7 cellular contexts compared by ENCODE assay signal in the genomic region with DNA sequence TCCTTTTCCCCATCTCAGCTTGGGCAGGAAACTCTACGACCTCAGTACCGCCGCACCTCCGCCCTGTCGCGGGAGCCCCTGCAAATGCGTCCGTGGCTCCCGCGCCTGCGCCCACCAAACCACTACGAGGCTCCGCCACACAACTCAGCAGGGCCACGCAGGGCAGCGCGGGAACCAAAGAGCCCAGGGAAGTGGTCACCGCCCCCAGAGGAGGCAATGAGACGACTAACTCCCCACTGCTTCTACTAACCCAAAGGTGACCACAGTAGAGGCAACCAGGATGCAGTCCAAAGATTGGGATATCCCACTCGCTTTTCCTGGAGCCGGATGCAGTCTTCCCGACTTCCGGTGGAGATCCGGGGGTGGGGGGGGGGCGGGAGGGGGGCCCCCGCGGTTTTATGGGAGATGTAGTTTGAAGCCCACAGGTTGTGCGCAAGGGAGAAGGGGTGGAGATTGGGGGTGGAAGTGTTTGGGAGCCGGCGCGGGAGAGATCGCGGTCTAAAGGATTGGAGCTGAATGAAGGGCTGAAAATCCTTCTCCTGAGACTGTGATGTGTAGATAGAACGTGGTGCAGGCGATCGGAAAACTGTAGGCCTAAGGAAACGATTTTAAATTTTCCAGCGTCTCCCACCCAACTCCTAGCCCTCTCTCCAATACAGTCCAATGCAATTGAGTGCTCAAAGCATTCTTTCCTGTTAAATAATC. TPM values are rescaled to one million over a fixed set of nuclear protein-coding genes. Genes with fewer than 3 reads are reported as not detected.
DNase-seq lines count a peak whose midpoint lies in the region; ATAC-seq, FAIRE-seq and TF ChIP-seq lines count a peak whose summit lies in the region.

A gene (minus strand): TSS at position 337 of the 705 bp plus-strand sequence. CDS start 2,541 bp downstream, outside the sequence.

- H3K9me3 Mint-ChIP-seq in WTC11: peaks cover 4% of the 10 kb centered on the region
- no peaks in the 10 kb centered on the region for H3K9me3 Mint-ChIP-seq in chondrocyte (ENCODE audit: low read depth)

- POLR2A ChIA-PET in WTC11 (lab: Charles Lee): interaction anchor here (0.6 kb wide), 1 partner anchor 243 kb away, joined by 4 read pairs; no protein-coding TSS in a partner anchor

- H3K4me1 Mint-ChIP-seq in WTC11 (peaks cover 30% of the 10 kb centered on the region), chondrocyte (ENCODE audit: low read depth) (peaks cover 26% of the 10 kb centered on the region)

- CTCF ChIA-PET in WTC11 (lab: Charles Lee): interaction anchor here (1.0 to 1.3 kb wide), 2 partner anchors 20 to 43 kb away, joined by 4 to 5 read pairs; no protein-coding TSS in a partner anchor

- peak; percentile 69 for DNase-seq in NCI-H2029 (lab: John Stamatoyannopoulos, UW)
- DNase-seq in WTC11 (ENCODE audit: low spot score): peak; percentile 63
- DNase-seq in chondrocyte (ENCODE audit: low spot score): no peak
- DNase-seq in kidney: peak; percentile 88
- DNase-seq in spleen: peak; percentile 89

- H3K9ac ChIP-seq in kidney (ENCODE audit: low read length in 2 of 2): peak within 1 kb of the TSS; percentile 66 to 92

- H3K4me3 ChIP-seq in kidney (ENCODE audit: low read length in 2 of 2) (peak within 1 kb of the TSS; percentile 92 to 94), spleen (peak within 1 kb of the TSS; percentile 37 to 79 (median 58))

- H3K4me3 Mint-ChIP-seq in WTC11 (peak within 1 kb of the TSS; percentile 88), chondrocyte (ENCODE audit: unreplicated experiment) (peak within 1 kb of the TSS; percentile 97)

- H3K36me3 ChIP-seq in kidney (ENCODE audit: control insufficient read depth in 1 of 2, insufficient read depth in 2 of 2, low read length in 2 of 2) (peaks cover 0 to 2% of the 10 kb centered on the region in 2 donors), spleen (no peaks in the 10 kb centered on the region)

- WGBS in spleen, 5 donors: 3 to 25% (median 7%) methylated on average over 32 to 37 of the region's 37 CpGs

- peaks cover 0 to 4% of the 10 kb centered on the region in 2 donors for H3K4me1 ChIP-seq in kidney (ENCODE audit: control insufficient read depth in 1 of 2, insufficient read depth in 1 of 2, low read depth in 1 of 2, low read length in 2 of 2)
- peaks cover 0 to 13% (median 9%) of the 10 kb centered on the region in 6 donors for H3K4me1 ChIP-seq in spleen

- H3K9me3 ChIP-seq in kidney (ENCODE audit: control insufficient read depth in 1 of 2, low read length in 2 of 2): no peaks in the 10 kb centered on the region
- no peaks in the 10 kb centered on the region for H3K9me3 ChIP-seq in spleen

- H3K27ac Mint-ChIP-seq in WTC11 (peak within 1 kb of the TSS; percentile 95), chondrocyte (ENCODE audit: unreplicated experiment) (peak within 1 kb of the TSS; percentile 98)

- H3K27me3 Mint-ChIP-seq in WTC11 (ENCODE audit: low read depth): no peaks in the 10 kb centered on the region
- H3K27me3 Mint-ChIP-seq in chondrocyte (ENCODE audit: low read depth): no peaks in the 10 kb centered on the region

- intact Hi-C loops in kidney (cut with DNase I) (no loop called here), spleen (cut with DNase I; ENCODE audit: low total_unique reads) (no loop called here)

- H3K36me3 Mint-ChIP-seq in WTC11 (no peaks in the 10 kb centered on the region), chondrocyte (ENCODE audit: low read depth) (peaks cover 8% of the 10 kb centered on the region)

- no peak for TF ChIP-seq POLR2A in spleen (IDR thresholded peaks at IDR 0.05)

- H3K27ac ChIP-seq in kidney (ENCODE audit: low read depth in 2 of 2, low read length in 2 of 2) (peak within 1 kb of the TSS; percentile 88 to 93), spleen (peak within 1 kb of the TSS; percentile 70 to 89 (median 83))

- H3K27me3 ChIP-seq in spleen (replicated peaks in 1 of 7): no peaks in the 10 kb centered on the region

- TF ChIP-seq CTCF in WTC11 (IDR thresholded peaks at IDR 0.05): no peak
- no peak for TF ChIP-seq CTCF in chondrocyte (IDR thresholded peaks at IDR 0.05)
- no peak for TF ChIP-seq CTCF in kidney (IDR thresholded peaks at IDR 0.05; ENCODE audit: borderline replicate concordance, extremely low read depth, insufficient read depth)
- TF ChIP-seq CTCF in spleen (IDR thresholded peaks at IDR 0.05 in 8 of 11, conservative IDR thresholded peaks at IDR 0.05 in 3 of 11): no peak

- FAIRE-seq in kidney (lab: Jason Lieb, UNC): no peak

- peak; percentile 96 for ATAC-seq in GM18511 (IDR thresholded peaks at IDR 0.05; ENCODE audit: unreplicated experiment)
- ATAC-seq in HG02885 (IDR thresholded peaks at IDR 0.05; ENCODE audit: poor library complexity, unreplicated experiment): peak; percentile 79
- peak; percentile 87 for ATAC-seq in WTC11

TF ChIP-seq in WTC11, 78 proteins besides CTCF, POLR2A, EP300 and RAD21 (continues in another document):
- TF ChIP-seq SMAD3 (CRISPR knock-in tag; IDR thresholded peaks at IDR 0.05; ENCODE audit: borderline replicate concordance) (0 out of 2 replicates have a peak, but pooled peaks have one; percentile 72), FOXK1 (CRISPR knock-in tag; IDR thresholded peaks at IDR 0.05) (no peak), ZNF263 (CRISPR knock-in tag; IDR thresholded peaks at IDR 0.05; ENCODE audit: low read depth) (no peak), JUN (CRISPR knock-in tag; IDR thresholded peaks at IDR 0.05) (no peak), ZBTB21 (CRISPR knock-in tag; IDR thresholded peaks at IDR 0.05; ENCODE audit: borderline replicate concordance) (0 out of 2 replicates have a peak, but pooled peaks have one; percentile 62), ELF4 (CRISPR knock-in tag; IDR thresholded peaks at IDR 0.05; ENCODE audit: low read depth) (no peak), SP1 (CRISPR knock-in tag; conservative IDR thresholded peaks at IDR 0.05) (peak; percentile 51; the same call in 1 of the 2 replicates), GTF2I (CRISPR knock-in tag; conservative IDR thresholded peaks at IDR 0.05) (no peak), ZNF317 (CRISPR knock-in tag; IDR thresholded peaks at IDR 0.05; ENCODE audit: borderline replicate concordance, low read depth) (no peak), NR2C2 (CRISPR knock-in tag; IDR thresholded peaks at IDR 0.05) (no peak), FOXP1 (CRISPR knock-in tag; IDR thresholded peaks at IDR 0.05; ENCODE audit: borderline replicate concordance) (0 out of 2 replicates have a peak, but pooled peaks have one; percentile 73), MYBL2 (CRISPR knock-in tag; IDR thresholded peaks at IDR 0.05) (peak; percentile 58; the same call in 1 of the 2 replicates), SOX15 (CRISPR knock-in tag; IDR thresholded peaks at IDR 0.05) (no peak), NFYB (CRISPR knock-in tag; conservative IDR thresholded peaks at IDR 0.05; ENCODE audit: low read depth) (no peak)
- TF ChIP-seq, protein P1, sequence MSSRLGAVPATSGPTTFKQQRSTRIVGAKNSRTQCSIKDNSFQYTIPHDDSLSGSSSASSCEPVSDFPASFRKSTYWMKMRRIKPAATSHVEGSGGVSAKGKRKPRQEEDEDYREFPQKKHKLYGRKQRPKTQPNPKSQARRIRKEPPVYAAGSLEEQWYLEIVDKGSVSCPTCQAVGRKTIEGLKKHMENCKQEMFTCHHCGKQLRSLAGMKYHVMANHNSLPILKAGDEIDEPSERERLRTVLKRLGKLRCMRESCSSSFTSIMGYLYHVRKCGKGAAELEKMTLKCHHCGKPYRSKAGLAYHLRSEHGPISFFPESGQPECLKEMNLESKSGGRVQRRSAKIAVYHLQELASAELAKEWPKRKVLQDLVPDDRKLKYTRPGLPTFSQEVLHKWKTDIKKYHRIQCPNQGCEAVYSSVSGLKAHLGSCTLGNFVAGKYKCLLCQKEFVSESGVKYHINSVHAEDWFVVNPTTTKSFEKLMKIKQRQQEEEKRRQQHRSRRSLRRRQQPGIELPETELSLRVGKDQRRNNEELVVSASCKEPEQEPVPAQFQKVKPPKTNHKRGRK (CRISPR knock-in tag; IDR thresholded peaks at IDR 0.05; ENCODE audit: borderline replicate concordance): no peak
- TF ChIP-seq, protein P2, sequence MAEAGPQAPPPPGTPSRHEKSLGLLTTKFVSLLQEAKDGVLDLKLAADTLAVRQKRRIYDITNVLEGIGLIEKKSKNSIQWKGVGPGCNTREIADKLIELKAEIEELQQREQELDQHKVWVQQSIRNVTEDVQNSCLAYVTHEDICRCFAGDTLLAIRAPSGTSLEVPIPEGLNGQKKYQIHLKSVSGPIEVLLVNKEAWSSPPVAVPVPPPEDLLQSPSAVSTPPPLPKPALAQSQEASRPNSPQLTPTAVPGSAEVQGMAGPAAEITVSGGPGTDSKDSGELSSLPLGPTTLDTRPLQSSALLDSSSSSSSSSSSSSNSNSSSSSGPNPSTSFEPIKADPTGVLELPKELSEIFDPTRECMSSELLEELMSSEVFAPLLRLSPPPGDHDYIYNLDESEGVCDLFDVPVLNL (CRISPR knock-in tag; IDR thresholded peaks at IDR 0.05; ENCODE audit: borderline replicate concordance, low read depth): no peak
- TF ChIP-seq, protein P3, sequence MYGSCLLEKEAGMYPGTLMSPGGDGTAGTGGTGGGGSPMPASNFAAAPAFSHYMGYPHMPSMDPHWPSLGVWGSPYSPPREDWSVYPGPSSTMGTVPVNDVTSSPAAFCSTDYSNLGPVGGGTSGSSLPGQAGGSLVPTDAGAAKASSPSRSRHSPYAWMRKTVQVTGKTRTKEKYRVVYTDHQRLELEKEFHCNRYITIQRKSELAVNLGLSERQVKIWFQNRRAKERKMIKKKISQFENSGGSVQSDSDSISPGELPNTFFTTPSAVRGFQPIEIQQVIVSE (CRISPR knock-in tag; IDR thresholded peaks at IDR 0.05; ENCODE audit: borderline replicate concordance): no peak
- TF ChIP-seq, protein P4, sequence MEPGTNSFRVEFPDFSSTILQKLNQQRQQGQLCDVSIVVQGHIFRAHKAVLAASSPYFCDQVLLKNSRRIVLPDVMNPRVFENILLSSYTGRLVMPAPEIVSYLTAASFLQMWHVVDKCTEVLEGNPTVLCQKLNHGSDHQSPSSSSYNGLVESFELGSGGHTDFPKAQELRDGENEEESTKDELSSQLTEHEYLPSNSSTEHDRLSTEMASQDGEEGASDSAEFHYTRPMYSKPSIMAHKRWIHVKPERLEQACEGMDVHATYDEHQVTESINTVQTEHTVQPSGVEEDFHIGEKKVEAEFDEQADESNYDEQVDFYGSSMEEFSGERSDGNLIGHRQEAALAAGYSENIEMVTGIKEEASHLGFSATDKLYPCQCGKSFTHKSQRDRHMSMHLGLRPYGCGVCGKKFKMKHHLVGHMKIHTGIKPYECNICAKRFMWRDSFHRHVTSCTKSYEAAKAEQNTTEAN (CRISPR knock-in tag; IDR thresholded peaks at IDR 0.05): no peak

RNA-seq across cellular contexts. Expression of the gene that starts here (rescaled TPM):
- 14.9 to 16.0 TPM (median 15.3 TPM) in 3 replicates for total RNA-seq in WTC11 (2021)
- 5.0 to 7.6 TPM (median 7.4 TPM) in 3 replicates for total RNA-seq in chondrocyte
- 14.0 TPM for total RNA-seq in kidney
- 12.7 TPM for polyA plus RNA-seq in kidney (ENCODE audit: insufficient read depth, low read depth, low replicate concordance)
- 10 to 100 TPM in 2 of 7 donors, 1 to 10 TPM in 5; 4.5 to 13.1 (median 6.7) TPM for total RNA-seq in spleen
- 1 to 10 TPM; 3.0 to 5.0 (median 3.1) TPM for polyA plus RNA-seq in spleen
